1 cellular context compared by ENCODE assay signal in genomic region chr20:34825530-34826362, GRCh38.
TF ChIP-seq lines count a peak whose summit lies in the region.

Gene NCOA6, minus strand, starts transcription at chr20:34825651. Its CDS starts 43,296 bp downstream, at chr20:34782355.

TF ChIP-seq in HepG2, 621 proteins besides CTCF, POLR2A, EP300 and RAD21 (continued from another document and continues in another):
- TF ChIP-seq AKNA (CRISPR knock-in tag; IDR thresholded peaks at IDR 0.05; ENCODE audit: borderline replicate concordance) (no peak), CSRNP1 (CRISPR knock-in tag; IDR thresholded peaks at IDR 0.05) (0 out of 2 replicates have a peak, but pooled peaks have one; percentile 60), MLLT10 (CRISPR knock-in tag; IDR thresholded peaks at IDR 0.05) (no peak), ZNF724P (CRISPR knock-in tag; IDR thresholded peaks at IDR 0.05; ENCODE audit: borderline replicate concordance) (no peak), GLI4 (CRISPR knock-in tag; IDR thresholded peaks at IDR 0.05; ENCODE audit: borderline replicate concordance) (no peak), ZNF747 (CRISPR knock-in tag; IDR thresholded peaks at IDR 0.05; ENCODE audit: borderline replicate concordance) (no peak), SP140L (CRISPR knock-in tag; IDR thresholded peaks at IDR 0.05; ENCODE audit: borderline replicate concordance) (no peak; the same call in 1 of the 2 replicates), ZNF550 (CRISPR knock-in tag; IDR thresholded peaks at IDR 0.05; ENCODE audit: borderline replicate concordance) (no peak), ZUFSP (CRISPR knock-in tag; IDR thresholded peaks at IDR 0.05; ENCODE audit: borderline replicate concordance) (no peak), JDP2 (CRISPR knock-in tag; IDR thresholded peaks at IDR 0.05; ENCODE audit: borderline replicate concordance) (no peak), IKZF1 (IDR thresholded peaks at IDR 0.05) (no peak), RELA (CRISPR knock-in tag; IDR thresholded peaks at IDR 0.05) (no peak), ZNF224 (CRISPR knock-in tag; IDR thresholded peaks at IDR 0.05) (no peak), NFRKB (IDR thresholded peaks at IDR 0.05) (no peak), ISX (CRISPR knock-in tag; conservative IDR thresholded peaks at IDR 0.05) (no peak), ZNF883 (CRISPR knock-in tag; IDR thresholded peaks at IDR 0.05; ENCODE audit: not compliant biosample characterization) (no peak), E2F5 (CRISPR knock-in tag; conservative IDR thresholded peaks at IDR 0.05) (no peak; the same call in 1 of the 2 replicates), ZNF644 (CRISPR knock-in tag; IDR thresholded peaks at IDR 0.05; ENCODE audit: low read depth) (no peak), REL (CRISPR knock-in tag; conservative IDR thresholded peaks at IDR 0.05) (no peak), ZNF672 (CRISPR knock-in tag; IDR thresholded peaks at IDR 0.05) (no peak), TAF1 (CRISPR knock-in tag; IDR thresholded peaks at IDR 0.05) (peak; percentile 71), HMGA1 (CRISPR knock-in tag; conservative IDR thresholded peaks at IDR 0.05) (no peak), CBX2 (IDR thresholded peaks at IDR 0.05; ENCODE audit: low read depth, low read length) (no peak), CBX2 (CRISPR knock-in tag; IDR thresholded peaks at IDR 0.05; ENCODE audit: low read depth) (no peak), ISL2 (CRISPR knock-in tag; IDR thresholded peaks at IDR 0.05) (no peak), NR3C1 (CRISPR knock-in tag; IDR thresholded peaks at IDR 0.05) (no peak), NKX3-1 (CRISPR knock-in tag; IDR thresholded peaks at IDR 0.05) (0 out of 2 replicates have a peak, but pooled peaks have one; percentile 3), RBAK (CRISPR knock-in tag; IDR thresholded peaks at IDR 0.05) (no peak), HMG20B (CRISPR knock-in tag; conservative IDR thresholded peaks at IDR 0.05) (0 out of 2 replicates have a peak, but pooled peaks have one; percentile 23), ATF7-NPFF (CRISPR knock-in tag; IDR thresholded peaks at IDR 0.05; ENCODE audit: low read depth) (0 out of 2 replicates have a peak, but pooled peaks have one; percentile 0), TEAD2 (CRISPR knock-in tag; IDR thresholded peaks at IDR 0.05) (no peak), NCOA1 (CRISPR knock-in tag; IDR thresholded peaks at IDR 0.05) (no peak), ZNF558 (CRISPR knock-in tag; IDR thresholded peaks at IDR 0.05; ENCODE audit: borderline replicate concordance) (no peak; the same call in 1 of the 2 replicates), CENPBD1 (CRISPR knock-in tag; IDR thresholded peaks at IDR 0.05; ENCODE audit: borderline replicate concordance, low read depth) (no peak), ZNF17 (CRISPR knock-in tag; IDR thresholded peaks at IDR 0.05) (no peak), ZNF335 (CRISPR knock-in tag; IDR thresholded peaks at IDR 0.05) (0 out of 2 replicates have a peak, but pooled peaks have one; percentile 45), ZKSCAN1 (IDR thresholded peaks at IDR 0.05; ENCODE audit: low read length) (no peak), ZNF570 (CRISPR knock-in tag; IDR thresholded peaks at IDR 0.05; ENCODE audit: borderline replicate concordance) (no peak), ZBTB1 (CRISPR knock-in tag; IDR thresholded peaks at IDR 0.05; ENCODE audit: borderline replicate concordance) (peak; percentile 25; the same call in 1 of the 2 replicates), ZNF713 (CRISPR knock-in tag; IDR thresholded peaks at IDR 0.05) (no peak), HINFP (CRISPR knock-in tag; IDR thresholded peaks at IDR 0.05; ENCODE audit: low read depth) (no peak; the same call in 1 of the 2 replicates), HNF4G (IDR thresholded peaks at IDR 0.05; ENCODE audit: borderline replicate concordance, low read depth, low read length) (no peak), HNF4G (CRISPR knock-in tag; IDR thresholded peaks at IDR 0.05; ENCODE audit: borderline replicate concordance, low read depth) (no peak), YEATS2 (CRISPR knock-in tag; IDR thresholded peaks at IDR 0.05; ENCODE audit: borderline replicate concordance) (peak; percentile 74; the same call in 1 of the 2 replicates), TFDP2 (CRISPR knock-in tag; IDR thresholded peaks at IDR 0.05) (peak; percentile 79), SKI (IDR thresholded peaks at IDR 0.05; ENCODE audit: partially characterized antibody) (no peak), ZNF761 (CRISPR knock-in tag; conservative IDR thresholded peaks at IDR 0.05) (no peak), CHD2 (IDR thresholded peaks at IDR 0.05; ENCODE audit: low read depth, low read length) (peak; percentile 24; the same call in 1 of the 2 replicates), MXI1 (IDR thresholded peaks at IDR 0.05; ENCODE audit: borderline replicate concordance, low read depth, low read length) (peak; percentile 80; the same call in 1 of the 3 replicates), LCORL (IDR thresholded peaks at IDR 0.05) (no peak), LCORL (CRISPR knock-in tag; IDR thresholded peaks at IDR 0.05) (peak; percentile 62; the same call in 1 of the 2 replicates), SP5 (CRISPR knock-in tag; IDR thresholded peaks at IDR 0.05; ENCODE audit: borderline replicate concordance, low read depth) (peak; percentile 83), FOXK2 (IDR thresholded peaks at IDR 0.05) (no peak), SUZ12 (IDR thresholded peaks at IDR 0.05; ENCODE audit: low read depth, low read length) (no peak), NFATC3 (CRISPR knock-in tag; IDR thresholded peaks at IDR 0.05) (no peak), DPF2 (CRISPR knock-in tag; IDR thresholded peaks at IDR 0.05; ENCODE audit: borderline replicate concordance, low read depth) (no peak), ZNF546 (CRISPR knock-in tag; conservative IDR thresholded peaks at IDR 0.05) (no peak), ZNF775 (CRISPR knock-in tag; IDR thresholded peaks at IDR 0.05; ENCODE audit: borderline replicate concordance) (no peak), ZSCAN31 (CRISPR knock-in tag; IDR thresholded peaks at IDR 0.05; ENCODE audit: low read depth) (no peak; the same call in 1 of the 2 replicates), ZSCAN21 (CRISPR knock-in tag; IDR thresholded peaks at IDR 0.05; ENCODE audit: borderline replicate concordance) (peak; percentile 99), ZNF552 (CRISPR knock-in tag; IDR thresholded peaks at IDR 0.05; ENCODE audit: borderline replicate concordance) (no peak), ZNF850 (CRISPR knock-in tag; conservative IDR thresholded peaks at IDR 0.05) (no peak), ZFP90 (CRISPR knock-in tag; IDR thresholded peaks at IDR 0.05; ENCODE audit: borderline replicate concordance) (no peak; the same call in 1 of the 2 replicates), ZFP82 (CRISPR knock-in tag; IDR thresholded peaks at IDR 0.05; ENCODE audit: borderline replicate concordance) (no peak; the same call in 1 of the 2 replicates), PPARG (CRISPR knock-in tag; conservative IDR thresholded peaks at IDR 0.05) (no peak; the same call in 1 of the 2 replicates), ERF (CRISPR knock-in tag; IDR thresholded peaks at IDR 0.05) (peak; percentile 80; the same call in 1 of the 2 replicates)
